ENCODE assay signal across 31 cellular contexts in the genomic region with DNA sequence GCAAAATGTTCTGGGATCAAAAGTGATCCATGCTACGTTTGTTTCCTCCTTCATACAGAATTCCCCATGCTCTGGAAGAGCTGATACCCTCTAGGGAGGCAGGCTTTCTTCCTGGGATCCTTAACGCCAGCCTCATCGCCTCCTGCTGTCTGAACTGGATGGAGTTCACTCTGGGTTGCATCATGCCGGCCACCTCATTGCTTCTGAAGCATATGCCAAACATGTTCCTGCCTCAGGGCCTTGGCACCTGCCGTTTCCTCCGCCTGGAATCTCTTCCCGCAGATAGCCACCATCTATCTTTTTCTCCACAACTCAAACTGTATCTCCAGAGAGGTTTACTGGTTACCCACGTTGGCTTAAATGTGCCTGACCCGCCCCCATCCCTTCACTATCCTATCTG.
"Had no signal": no experiment of that assay in that cellular context is flagged by ENCODE, and none has a peak within 500 bp of the region (broad histone marks: within the 10 kb centered on the region; RNA-seq: fewer than 3 reads in every experiment).

No MANE protein-coding gene starts in this region.

- H3K9me3 Mint-ChIP-seq: activated B cell treated with CpG ODN at 0.5 μM for 24 hours; activated T-cell treated with anti-CD3 and anti-CD28 coated beads, Interleukin-2, amount 50 U/mL, for 24 hours; activated T-helper 17 cell treated with anti-CD3 and anti-CD28 coated beads, Interleukin-2, amount 50 U/mL, for 72 hours; nephron progenitor cell; type B pancreatic cell had no signal

- H3K27ac ChIP-seq: adrenal gland, ascending aorta, brain microvascular endothelial cell, hepatocyte, testis, vagina had no signal

- ATAC-seq: activated CD4-positive, alpha-beta T cell treated with anti-CD3 and anti-CD28 coated beads for 36 hours; activated T-helper 17 cell treated with anti-CD3 and anti-CD28 coated beads, Interleukin-2, amount 50 U/mL, for 72 hours; esophagus mucosa; left cardiac atrium; mucosa of descending colon; sciatic nerve had no signal

- H3K4me1 Mint-ChIP-seq: activated B cell treated with CpG ODN at 0.5 μM for 24 hours; activated CD4-positive, alpha-beta T cell treated with anti-CD3 and anti-CD28 coated beads for 36 hours; activated T-helper 17 cell treated with anti-CD3 and anti-CD28 coated beads, Interleukin-2, amount 50 U/mL, for 72 hours; nephron progenitor cell had no signal

- H3K4me3 Mint-ChIP-seq: activated B cell treated with CpG ODN at 0.5 μM for 24 hours; activated CD4-positive, alpha-beta T cell treated with anti-CD3 and anti-CD28 coated beads for 36 hours; activated naive CD8-positive, alpha-beta T cell; activated T-cell treated with anti-CD3 and anti-CD28 coated beads, Interleukin-2, amount 50 U/mL, for 24 hours; activated T-helper 17 cell treated with anti-CD3 and anti-CD28 coated beads, Interleukin-2, amount 50 U/mL, for 72 hours; nephron progenitor cell; type B pancreatic cell had no signal

- H3K36me3 ChIP-seq: adrenal gland, ascending aorta, brain microvascular endothelial cell, vagina had no signal

- H3K4me2 ChIP-seq: hepatocyte had no signal

- H3K9me3 ChIP-seq: adrenal gland, ascending aorta, mucosa of descending colon, testis, vagina had no signal

- H3K36me3 Mint-ChIP-seq: activated naive CD8-positive, alpha-beta T cell; type B pancreatic cell had no signal

- H3K27me3 ChIP-seq: ascending aorta, brain microvascular endothelial cell, testis, vagina had no signal

- H3K27ac Mint-ChIP-seq: activated B cell treated with CpG ODN at 0.5 μM for 24 hours; activated CD4-positive, alpha-beta T cell treated with anti-CD3 and anti-CD28 coated beads for 36 hours; activated naive CD8-positive, alpha-beta T cell; activated T-cell treated with anti-CD3 and anti-CD28 coated beads, Interleukin-2, amount 50 U/mL, for 24 hours; activated T-helper 17 cell treated with anti-CD3 and anti-CD28 coated beads, Interleukin-2, amount 50 U/mL, for 72 hours; nephron progenitor cell; type B pancreatic cell had no signal

- H2AFZ ChIP-seq: hepatocyte had no signal

- H3K4me1 ChIP-seq: adrenal gland, ascending aorta, testis, vagina had no signal

- H3K4me3 ChIP-seq: adrenal gland, ascending aorta, hepatocyte, mucosa of descending colon, testis, vagina had no signal

- DNase-seq: activated B cell treated with CpG ODN at 0.5 μM for 24 hours; activated CD4-positive, alpha-beta T cell treated with anti-CD3 and anti-CD28 coated beads for 36 hours; activated CD4-positive, alpha-beta T cell treated with anti-CD3 and anti-CD28 coated beads, Interleukin-2, amount 50 U/mL, for 4 hours; activated CD8-positive, alpha-beta memory T cell treated with anti-CD3 and anti-CD28 coated beads for 24 hours; activated CD8-positive, alpha-beta memory T cell treated with anti-CD3 and anti-CD28 coated beads, Interleukin-2, amount 50 U/mL, for 4 hours; activated naive CD4-positive, alpha-beta T cell; activated T-cell treated with anti-CD3 and anti-CD28 coated beads, Interleukin-2, amount 50 U/mL, for 24 hours; adrenal gland; brain microvascular endothelial cell; central memory CD4-positive, alpha-beta T cell; dermis blood vessel endothelial cell; effector CD8-positive, alpha-beta T cell; glutamatergic neuron; left cardiac atrium; mesendoderm; mucosa of descending colon; nephron progenitor cell; nucleus accumbens; small intestine; stimulated activated CD4-positive, alpha-beta T cell treated with anti-CD3 and anti-CD28 coated beads, Interleukin-2, amount 100 ng/mL, for 24 hours; stimulated activated naive CD4-positive, alpha-beta T cell; T-helper 9 cell; testis had no signal

- H3K79me2 ChIP-seq: hepatocyte had no signal
